ENCODE assay signal across 27 cellular contexts in genomic region chr1:13667696-13668095, GRCh38. TPM values are rescaled to one million over a fixed set of nuclear protein-coding genes. Genes with fewer than 3 reads are reported as not detected.
DNase-seq lines count a peak whose midpoint lies in the region; ATAC-seq lines count a peak whose summit lies in the region.
"Had no signal": no experiment of that assay in that cellular context is flagged by ENCODE, and none has a peak within 500 bp of the region (broad histone marks: within the 10 kb centered on the region; RNA-seq: fewer than 3 reads in every experiment).

No MANE protein-coding gene starts in this region.

- DNase-seq in T-helper 17 cell, result no peak
- no peak for DNase-seq in SKM-1 (lab: John Stamatoyannopoulos, UW; ENCODE audit: unreplicated experiment)
- no peak for DNase-seq in NCI-H2227 treated with DMSO at 0.1 percent for 48 hours (lab: John Stamatoyannopoulos, UW)
- DNase-seq in cortex of kidney (lab: John Stamatoyannopoulos, UW), result no peak
- DNase-seq: activated CD8-positive, alpha-beta memory T cell treated with anti-CD3 and anti-CD28 coated beads, Interleukin-2, amount 50 U/mL, for 4 hours; activated naive CD8-positive, alpha-beta T cell treated with anti-CD3 and anti-CD28 coated beads, Interleukin-2, amount 10 ng/mL, durations not matched to agents 7 days and 5 days; CD4-positive, CD25-positive, alpha-beta regulatory T cell; DMS153; effector CD4-positive, alpha-beta T cell; erythroblast; foreskin keratinocyte; GF-D8; left lung; NCI-H1092 treated with DMSO at 0.1 percent for 48 hours; NCI-H2029; NCI-H446; pancreas; right lobe of liver; T-helper 2 cell; upper lobe of left lung had no signal

- H3K9ac ChIP-seq in BLaER1, result no peak overlapping the region

- H4K20me1 ChIP-seq in BLaER1, result no peaks in the 10 kb centered on the region

- peaks cover 53% of the 10 kb centered on the region for H3K4me1 ChIP-seq in BLaER1
- H3K4me1 ChIP-seq: pancreas, right lobe of liver had no signal

- H3K36me3 ChIP-seq in BLaER1, result no peaks in the 10 kb centered on the region
- H3K36me3 ChIP-seq: left lung, pancreas, right lobe of liver, upper lobe of left lung had no signal

- ATAC-seq in GM18498 (IDR thresholded peaks at IDR 0.05; ENCODE audit: unreplicated experiment), result peak; percentile 44
- ATAC-seq in HG02981 (IDR thresholded peaks at IDR 0.05; ENCODE audit: unreplicated experiment), result peak; percentile 55
- peak; percentile 40 for ATAC-seq in T-helper 17 cell
- ATAC-seq in GM21367 (IDR thresholded peaks at IDR 0.05; ENCODE audit: unreplicated experiment), result no peak
- ATAC-seq: activated T-helper 17 cell treated with anti-CD3 and anti-CD28 coated beads, Interleukin-2, amount 50 U/mL, for 72 hours; foreskin keratinocyte; left lung; natural killer cell treated with Interleukin-12 subunit alpha and Interleukin-12 subunit beta and Interleukin-15 and Interleukin-18, amount 100 ng/mL, for 72 hours; pancreas; right lobe of liver had no signal

- no peak overlapping the region for H3K27ac ChIP-seq in BLaER1
- H3K27ac ChIP-seq: foreskin keratinocyte, left lung, pancreas, right lobe of liver, upper lobe of left lung, VCaP had no signal

- H3K27me3 Mint-ChIP-seq in T-helper 17 cell, result peaks cover 7% of the 10 kb centered on the region
- H3K27me3 Mint-ChIP-seq: activated T-helper 17 cell treated with anti-CD3 and anti-CD28 coated beads, Interleukin-2, amount 50 U/mL, for 72 hours had no signal

- H3K4me3 Mint-ChIP-seq in T-helper 17 cell, result no peak overlapping the region
- H3K4me3 Mint-ChIP-seq: activated naive CD8-positive, alpha-beta T cell treated with anti-CD3 and anti-CD28 coated beads, Interleukin-2, amount 10 ng/mL, durations not matched to agents 7 days and 5 days; activated T-helper 17 cell treated with anti-CD3 and anti-CD28 coated beads, Interleukin-2, amount 50 U/mL, for 72 hours; CD4-positive, CD25-positive, alpha-beta regulatory T cell; natural killer cell treated with Interleukin-12 subunit alpha and Interleukin-12 subunit beta and Interleukin-15 and Interleukin-18, amount 100 ng/mL, for 72 hours had no signal

- H3K9me3 ChIP-seq in BLaER1, result no peaks in the 10 kb centered on the region
- no peaks in the 10 kb centered on the region for H3K9me3 ChIP-seq in T-helper 17 cell (ENCODE audit: control insufficient read depth, low read length, poor library complexity, severe bottlenecking)
- H3K9me3 ChIP-seq: left lung, pancreas, right lobe of liver, upper lobe of left lung had no signal

- H3K36me3 Mint-ChIP-seq in T-helper 17 cell (ENCODE audit: low read depth), result no peaks in the 10 kb centered on the region
- H3K36me3 Mint-ChIP-seq: activated naive CD8-positive, alpha-beta T cell treated with anti-CD3 and anti-CD28 coated beads, Interleukin-2, amount 10 ng/mL, durations not matched to agents 7 days and 5 days; CD4-positive, CD25-positive, alpha-beta regulatory T cell; natural killer cell treated with Interleukin-12 subunit alpha and Interleukin-12 subunit beta and Interleukin-15 and Interleukin-18, amount 100 ng/mL, for 72 hours had no signal

- H3K27me3 ChIP-seq in BLaER1, result no peaks in the 10 kb centered on the region
- H3K27me3 ChIP-seq: foreskin keratinocyte, pancreas, right lobe of liver, upper lobe of left lung had no signal

- H3K4me1 Mint-ChIP-seq in T-helper 17 cell, result peaks cover 5% of the 10 kb centered on the region
- H3K4me1 Mint-ChIP-seq: activated T-helper 17 cell treated with anti-CD3 and anti-CD28 coated beads, Interleukin-2, amount 50 U/mL, for 72 hours had no signal

- no peak overlapping the region for H3K4me3 ChIP-seq in BLaER1
- H3K4me3 ChIP-seq: left lung, pancreas, right lobe of liver, upper lobe of left lung had no signal

- peak overlapping the region; percentile 56 for H3K4me2 ChIP-seq in BLaER1

- no peak overlapping the region for H3K27ac Mint-ChIP-seq in T-helper 17 cell
- H3K27ac Mint-ChIP-seq: activated naive CD8-positive, alpha-beta T cell treated with anti-CD3 and anti-CD28 coated beads, Interleukin-2, amount 10 ng/mL, durations not matched to agents 7 days and 5 days; activated T-helper 17 cell treated with anti-CD3 and anti-CD28 coated beads, Interleukin-2, amount 50 U/mL, for 72 hours; CD4-positive, CD25-positive, alpha-beta regulatory T cell; natural killer cell treated with Interleukin-12 subunit alpha and Interleukin-12 subunit beta and Interleukin-15 and Interleukin-18, amount 100 ng/mL, for 72 hours had no signal

RNA-seq across cellular contexts. Expression of gene PRDM2, which starts 32.3 kb away (rescaled TPM):
- total RNA-seq in T-helper 17 cell, result 100 to 1,000 TPM; 173 to 181 TPM
